In the genomic region with DNA sequence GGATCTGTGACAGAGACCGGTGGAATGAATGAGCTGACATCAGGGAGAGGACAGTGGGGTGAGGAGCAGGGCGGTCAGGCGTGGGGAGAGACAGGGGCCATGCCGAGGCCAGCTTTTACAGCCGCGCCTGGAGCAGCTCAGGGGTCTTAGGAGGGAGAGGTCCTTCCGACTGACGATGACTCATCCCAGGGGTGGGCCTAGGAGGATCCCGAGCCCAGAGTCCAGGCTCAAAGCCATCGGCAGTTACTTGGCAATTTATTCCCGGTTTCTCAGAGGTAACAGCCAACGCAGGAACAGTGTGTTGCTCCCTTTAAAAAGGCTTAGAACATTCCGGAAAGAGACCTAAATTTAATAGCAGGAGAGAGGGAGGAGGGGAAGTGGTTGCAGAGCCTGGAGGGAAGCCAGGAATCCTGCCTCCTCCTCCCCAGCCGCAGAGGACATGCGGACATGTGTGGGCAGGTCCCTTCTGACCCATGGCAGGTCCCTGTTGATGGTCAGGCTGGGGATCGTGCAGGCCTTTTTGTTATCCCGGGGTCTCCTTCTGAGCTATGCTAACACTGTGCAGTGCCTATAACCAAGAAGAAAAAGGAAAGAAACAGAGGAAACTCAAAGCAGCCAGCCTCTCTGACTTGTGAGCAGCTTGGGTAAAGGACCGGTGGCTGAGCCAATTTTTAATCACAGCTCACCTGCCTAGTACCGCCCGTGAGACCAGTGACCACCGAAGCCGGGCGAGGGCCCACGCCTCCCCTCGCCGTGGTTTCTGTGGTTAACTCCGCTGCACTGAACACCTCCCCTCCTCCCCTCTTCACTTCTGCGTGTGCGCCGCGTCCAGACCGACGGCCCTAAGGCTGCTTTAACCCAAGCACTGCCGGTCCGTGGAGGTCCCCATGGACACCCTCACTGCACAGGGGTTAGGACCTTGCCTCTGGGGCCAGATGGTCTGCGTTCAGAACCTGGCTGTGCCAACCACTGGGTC, we compare ENCODE assay signal across 1 cellular context.
A peak's percentile ranks its signal among the peaks of the same experiment; 100 is the strongest.
TF ChIP-seq lines count a peak whose summit lies in the region.

No MANE protein-coding gene starts in this region.

TF ChIP-seq in K562, 482 proteins besides CTCF, POLR2A, EP300 and RAD21 (continued from another document and continues in another):
- TF ChIP-seq ZNF592 (IDR thresholded peaks at IDR 0.05) (peak; percentile 60; the same call in 1 of the 2 replicates), NFIC (IDR thresholded peaks at IDR 0.05) (peak; percentile 88), MYBL2 (IDR thresholded peaks at IDR 0.05; ENCODE audit: low read depth) (no peak), MYBL2 (CRISPR knock-in tag; IDR thresholded peaks at IDR 0.05; ENCODE audit: borderline replicate concordance) (no peak), MECOM (CRISPR knock-in tag; IDR thresholded peaks at IDR 0.05) (0 out of 2 replicates have a peak, but pooled peaks have one; percentile 8), SMARCE1 (IDR thresholded peaks at IDR 0.05) (peak; percentile 19; the same call in 1 of the 2 replicates), DMBX1 (CRISPR knock-in tag; IDR thresholded peaks at IDR 0.05; ENCODE audit: borderline replicate concordance) (peak; percentile 77; the same call in 1 of the 2 replicates), NR2C2 (CRISPR knock-in tag; IDR thresholded peaks at IDR 0.05) (no peak), NR2C2 (tag; IDR thresholded peaks at IDR 0.05) (peak; percentile 35; the same call in 1 of the 2 replicates), ESRRA (IDR thresholded peaks at IDR 0.05; ENCODE audit: borderline replicate concordance, low read depth) (peak; percentile 81; the same call in 1 of the 2 replicates), FOXJ2 (tag; IDR thresholded peaks at IDR 0.05) (peak; percentile 23; the same call in 1 of the 2 replicates), SMARCA4 (IDR thresholded peaks at IDR 0.05) (peak; percentile 13; the same call in 1 of the 2 replicates), PHB2 (IDR thresholded peaks at IDR 0.05; ENCODE audit: low read depth) (no peak), SRF (CRISPR knock-in tag; IDR thresholded peaks at IDR 0.05) (peak in 1 of 2 experiments; percentile 9; a peak in 1 of 4 replicates), MAZ (CRISPR knock-in tag; conservative IDR thresholded peaks at IDR 0.05 in 1 of 2, IDR thresholded peaks at IDR 0.05 in 1 of 2) (peak in 1 of 2 experiments; percentile 18; a peak in 1 of 4 replicates), NRF1 (conservative IDR thresholded peaks at IDR 0.05 in 1 of 2, IDR thresholded peaks at IDR 0.05 in 1 of 2) (peak; percentile 27 to 50; a peak in 2 of 4 replicates), JUND (IDR thresholded peaks at IDR 0.05; ENCODE audit: borderline replicate concordance, low read depth, low read length) (peak; percentile 83), JUND (tag; IDR thresholded peaks at IDR 0.05; ENCODE audit: borderline replicate concordance, low read depth, low read length) (peak; percentile 81; the same call in 2 of the 3 replicates), GABPB1 (CRISPR knock-in tag; IDR thresholded peaks at IDR 0.05) (0 out of 2 replicates have a peak, but pooled peaks have one; percentile 15)
- TF ChIP-seq, protein P1, sequence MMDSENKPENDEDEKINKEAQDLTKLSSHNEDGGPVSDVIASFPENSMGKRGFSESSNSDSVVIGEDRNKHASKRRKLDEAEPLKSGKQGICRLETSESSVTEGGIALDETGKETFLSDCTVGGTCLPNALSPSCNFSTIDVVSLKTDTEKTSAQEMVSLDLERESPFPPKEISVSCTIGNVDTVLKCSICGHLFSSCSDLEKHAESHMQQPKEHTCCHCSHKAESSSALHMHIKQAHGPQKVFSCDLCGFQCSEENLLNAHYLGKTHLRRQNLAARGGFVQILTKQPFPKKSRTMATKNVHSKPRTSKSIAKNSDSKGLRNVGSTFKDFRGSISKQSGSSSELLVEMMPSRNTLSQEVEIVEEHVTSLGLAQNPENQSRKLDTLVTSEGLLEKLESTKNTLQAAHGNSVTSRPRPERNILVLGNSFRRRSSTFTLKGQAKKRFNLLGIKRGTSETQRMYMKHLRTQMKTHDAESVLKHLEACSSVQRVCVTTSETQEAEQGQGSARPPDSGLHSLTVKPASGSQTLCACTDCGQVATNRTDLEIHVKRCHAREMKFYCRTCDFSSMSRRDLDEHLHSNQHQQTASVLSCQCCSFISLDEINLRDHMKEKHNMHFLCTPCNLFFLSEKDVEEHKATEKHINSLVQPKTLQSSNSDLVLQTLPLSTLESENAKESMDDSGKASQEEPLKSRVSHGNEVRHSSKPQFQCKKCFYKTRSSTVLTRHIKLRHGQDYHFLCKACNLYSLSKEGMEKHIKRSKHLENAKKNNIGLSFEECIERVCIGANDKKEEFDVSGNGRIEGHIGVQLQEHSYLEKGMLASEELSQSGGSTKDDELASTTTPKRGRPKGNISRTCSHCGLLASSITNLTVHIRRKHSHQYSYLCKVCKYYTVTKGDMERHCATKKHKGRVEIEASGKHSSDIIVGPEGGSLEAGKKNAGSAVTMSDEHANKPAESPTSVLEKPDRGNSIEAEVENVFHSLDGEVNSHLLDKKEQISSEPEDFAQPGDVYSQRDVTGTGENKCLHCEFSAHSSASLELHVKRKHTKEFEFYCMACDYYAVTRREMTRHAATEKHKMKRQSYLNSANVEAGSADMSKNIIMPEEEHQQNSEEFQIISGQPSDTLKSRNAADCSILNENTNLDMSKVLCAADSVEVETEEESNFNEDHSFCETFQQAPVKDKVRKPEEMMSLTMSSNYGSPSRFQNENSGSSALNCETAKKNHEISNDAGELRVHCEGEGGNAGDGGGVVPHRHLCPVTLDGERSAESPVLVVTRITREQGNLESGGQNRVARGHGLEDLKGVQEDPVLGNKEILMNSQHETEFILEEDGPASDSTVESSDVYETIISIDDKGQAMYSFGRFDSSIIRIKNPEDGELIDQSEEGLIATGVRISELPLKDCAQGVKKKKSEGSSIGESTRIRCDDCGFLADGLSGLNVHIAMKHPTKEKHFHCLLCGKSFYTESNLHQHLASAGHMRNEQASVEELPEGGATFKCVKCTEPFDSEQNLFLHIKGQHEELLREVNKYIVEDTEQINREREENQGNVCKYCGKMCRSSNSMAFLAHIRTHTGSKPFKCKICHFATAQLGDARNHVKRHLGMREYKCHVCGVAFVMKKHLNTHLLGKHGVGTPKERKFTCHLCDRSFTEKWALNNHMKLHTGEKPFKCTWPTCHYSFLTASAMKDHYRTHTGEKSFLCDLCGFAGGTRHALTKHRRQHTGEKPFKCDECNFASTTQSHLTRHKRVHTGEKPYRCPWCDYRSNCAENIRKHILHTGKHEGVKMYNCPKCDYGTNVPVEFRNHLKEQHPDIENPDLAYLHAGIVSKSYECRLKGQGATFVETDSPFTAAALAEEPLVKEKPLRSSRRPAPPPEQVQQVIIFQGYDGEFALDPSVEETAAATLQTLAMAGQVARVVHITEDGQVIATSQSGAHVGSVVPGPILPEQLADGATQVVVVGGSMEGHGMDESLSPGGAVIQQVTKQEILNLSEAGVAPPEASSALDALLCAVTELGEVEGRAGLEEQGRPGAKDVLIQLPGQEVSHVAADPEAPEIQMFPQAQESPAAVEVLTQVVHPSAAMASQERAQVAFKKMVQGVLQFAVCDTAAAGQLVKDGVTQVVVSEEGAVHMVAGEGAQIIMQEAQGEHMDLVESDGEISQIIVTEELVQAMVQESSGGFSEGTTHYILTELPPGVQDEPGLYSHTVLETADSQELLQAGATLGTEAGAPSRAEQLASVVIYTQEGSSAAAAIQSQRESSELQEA (IDR thresholded peaks at IDR 0.05; ENCODE audit: low read depth) = no peak
- TF ChIP-seq, protein P2, sequence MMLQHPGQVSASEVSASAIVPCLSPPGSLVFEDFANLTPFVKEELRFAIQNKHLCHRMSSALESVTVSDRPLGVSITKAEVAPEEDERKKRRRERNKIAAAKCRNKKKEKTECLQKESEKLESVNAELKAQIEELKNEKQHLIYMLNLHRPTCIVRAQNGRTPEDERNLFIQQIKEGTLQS (IDR thresholded peaks at IDR 0.05) = peak; percentile 83
- TF ChIP-seq, protein P2 (CRISPR knock-in tag; conservative IDR thresholded peaks at IDR 0.05) = no peak
- TF ChIP-seq, protein P3, sequence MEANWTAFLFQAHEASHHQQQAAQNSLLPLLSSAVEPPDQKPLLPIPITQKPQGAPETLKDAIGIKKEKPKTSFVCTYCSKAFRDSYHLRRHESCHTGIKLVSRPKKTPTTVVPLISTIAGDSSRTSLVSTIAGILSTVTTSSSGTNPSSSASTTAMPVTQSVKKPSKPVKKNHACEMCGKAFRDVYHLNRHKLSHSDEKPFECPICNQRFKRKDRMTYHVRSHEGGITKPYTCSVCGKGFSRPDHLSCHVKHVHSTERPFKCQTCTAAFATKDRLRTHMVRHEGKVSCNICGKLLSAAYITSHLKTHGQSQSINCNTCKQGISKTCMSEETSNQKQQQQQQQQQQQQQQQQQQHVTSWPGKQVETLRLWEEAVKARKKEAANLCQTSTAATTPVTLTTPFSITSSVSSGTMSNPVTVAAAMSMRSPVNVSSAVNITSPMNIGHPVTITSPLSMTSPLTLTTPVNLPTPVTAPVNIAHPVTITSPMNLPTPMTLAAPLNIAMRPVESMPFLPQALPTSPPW (CRISPR knock-in tag; IDR thresholded peaks at IDR 0.05) = peak; percentile 49
- TF ChIP-seq, protein P4, sequence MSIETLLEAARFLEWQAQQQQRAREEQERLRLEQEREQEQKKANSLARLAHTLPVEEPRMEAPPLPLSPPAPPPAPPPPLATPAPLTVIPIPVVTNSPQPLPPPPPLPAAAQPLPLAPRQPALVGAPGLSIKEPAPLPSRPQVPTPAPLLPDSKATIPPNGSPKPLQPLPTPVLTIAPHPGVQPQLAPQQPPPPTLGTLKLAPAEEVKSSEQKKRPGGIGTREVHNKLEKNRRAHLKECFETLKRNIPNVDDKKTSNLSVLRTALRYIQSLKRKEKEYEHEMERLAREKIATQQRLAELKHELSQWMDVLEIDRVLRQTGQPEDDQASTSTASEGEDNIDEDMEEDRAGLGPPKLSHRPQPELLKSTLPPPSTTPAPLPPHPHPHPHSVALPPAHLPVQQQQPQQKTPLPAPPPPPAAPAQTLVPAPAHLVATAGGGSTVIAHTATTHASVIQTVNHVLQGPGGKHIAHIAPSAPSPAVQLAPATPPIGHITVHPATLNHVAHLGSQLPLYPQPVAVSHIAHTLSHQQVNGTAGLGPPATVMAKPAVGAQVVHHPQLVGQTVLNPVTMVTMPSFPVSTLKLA (conservative IDR thresholded peaks at IDR 0.05) = peak in 1 of 2 experiments; percentile 35; a peak in 1 of 4 replicates
